ENCODE assay signal across 8 cellular contexts in genomic region chr19:36136975-36137686, GRCh38. TPM values are rescaled to one million over a fixed set of nuclear protein-coding genes. Genes with fewer than 3 reads are reported as not detected.
DNase-seq lines count a peak whose midpoint lies in the region; ATAC-seq, FAIRE-seq and TF ChIP-seq lines count a peak whose summit lies in the region.

No MANE protein-coding gene starts in this region.

- no peak overlapping the region for H3K27ac Mint-ChIP-seq in CD8-positive, alpha-beta T cell

- H4K20me1 ChIP-seq in OCI-LY7 (ENCODE audit: insufficient read depth, low read length), result no peaks in the 10 kb centered on the region

- FAIRE-seq in GM12892 (lab: Jason Lieb, UNC), result no peak

- no peak overlapping the region for H2AFZ ChIP-seq in OCI-LY7 (ENCODE audit: low read length)

- no peaks in the 10 kb centered on the region for H3K27me3 ChIP-seq in sigmoid colon
- no peaks in the 10 kb centered on the region for H3K27me3 ChIP-seq in CD8-positive, alpha-beta T cell (ENCODE audit: insufficient read depth, low read length)

- 44 to 72% methylated on average over 12 of the region's 12 CpGs for WGBS in sigmoid colon, 2 donors

- H3K4me3 ChIP-seq in fibroblast of the aortic adventitia (ENCODE audit: low read depth, low read length) (no peak overlapping the region), sigmoid colon (no peak overlapping the region), OCI-LY7 (ENCODE audit: low read depth, low read length, poor library complexity, severe bottlenecking) (no peak overlapping the region)
- H3K4me3 ChIP-seq in CD8-positive, alpha-beta T cell (ENCODE audit: low read depth, low read length), result no peak overlapping the region

- H3K27ac ChIP-seq in sigmoid colon (peak overlapping the region; percentile 73 to 100 (median 86)), OCI-LY7 (ENCODE audit: low read depth, low read length, poor library complexity, severe bottlenecking) (no peak overlapping the region)
- no peak overlapping the region for H3K27ac ChIP-seq in CD8-positive, alpha-beta T cell (ENCODE audit: low read depth, low read length)

- H3K4me1 Mint-ChIP-seq in CD8-positive, alpha-beta T cell (ENCODE audit: low read depth), result peaks cover 16% of the 10 kb centered on the region

- H3K4me3 Mint-ChIP-seq in CD8-positive, alpha-beta T cell, result no peak overlapping the region

- DNase-seq in NCI-H2227 (lab: John Stamatoyannopoulos, UW; ENCODE audit: unreplicated experiment) (peak; percentile 48), NCI-H2227 treated with DMSO at 0.1 percent for 48 hours (lab: John Stamatoyannopoulos, UW) (no peak), RPMI8226 (peak; percentile 68), fibroblast of the aortic adventitia (ENCODE audit: low read depth) (peak; percentile 72), sigmoid colon (peak; percentile 79), GM12892 (ENCODE audit: insufficient read length) (no peak), OCI-LY7 (ENCODE audit: low spot score) (no peak)
- DNase-seq in CD8-positive, alpha-beta T cell, result no peak

- TF ChIP-seq POLR2A in sigmoid colon (IDR thresholded peaks at IDR 0.05) (no peak), GM12892 (IDR thresholded peaks at IDR 0.05; ENCODE audit: low read depth, low read length) (no peak)

- no peaks in the 10 kb centered on the region for H3K9me3 ChIP-seq in sigmoid colon
- no peaks in the 10 kb centered on the region for H3K9me3 ChIP-seq in CD8-positive, alpha-beta T cell (ENCODE audit: low read length)
- H3K9me3 ChIP-seq in OCI-LY7 (ENCODE audit: low read length), result no peaks in the 10 kb centered on the region

- no TSS peak for BruUV-seq in OCI-LY7 (replicated peaks; lab: Mats Ljungman, UMichigan)

- no peaks in the 10 kb centered on the region for H3K9me3 Mint-ChIP-seq in CD8-positive, alpha-beta T cell

- H3K36me3 Mint-ChIP-seq in CD8-positive, alpha-beta T cell, result peaks cover 15% of the 10 kb centered on the region

- H3K27me3 Mint-ChIP-seq in CD8-positive, alpha-beta T cell (ENCODE audit: low read depth), result no peaks in the 10 kb centered on the region

- no peak overlapping the region for H3K4me2 ChIP-seq in OCI-LY7 (ENCODE audit: low read length)

- TF ChIP-seq CTCF in fibroblast of the aortic adventitia (IDR thresholded peaks at IDR 0.05; ENCODE audit: insufficient read depth, low read length), result no peak
- no peak for TF ChIP-seq CTCF in sigmoid colon (IDR thresholded peaks at IDR 0.05)
- TF ChIP-seq CTCF in CD8-positive, alpha-beta T cell (IDR thresholded peaks at IDR 0.05), result no peak
- no peak for TF ChIP-seq CTCF in OCI-LY7 (conservative IDR thresholded peaks at IDR 0.05; ENCODE audit: low read length)

- intact Hi-C loops in sigmoid colon (cut with DNase I) (no loop called here), OCI-LY7 (cut with micrococcal nuclease; ENCODE audit: unreplicated experiment) (no loop called here)
- intact Hi-C loops in CD8-positive, alpha-beta T cell (cut with DNase I, micrococcal nuclease), result no loop called here

- POLR2A ChIA-PET in CD8-positive, alpha-beta T cell (lab: Charles Lee), result no interaction called here
- POLR2A ChIA-PET in OCI-LY7 (lab: Charles Lee), result interaction anchor here (1.0 kb wide), 1 partner anchor 9 kb away, joined by 3 read pairs; no protein-coding TSS in a partner anchor

- H3K79me2 ChIP-seq in OCI-LY7 (ENCODE audit: insufficient read depth, low read depth, low read length), result peaks cover 15% of the 10 kb centered on the region; the same call in 1 of the 2 replicates

- no peaks in the 10 kb centered on the region for H3K9me2 ChIP-seq in OCI-LY7 (ENCODE audit: insufficient read depth, low read length)

- no peak for ATAC-seq in CD8-positive, alpha-beta T cell

- CTCF ChIA-PET in CD8-positive, alpha-beta T cell (lab: Charles Lee), result interaction anchor here (0.6 to 5.1 kb wide), 2 partner anchors 9 to 178 kb away, joined by 4 to 45 read pairs; no protein-coding TSS in a partner anchor
- CTCF ChIA-PET in OCI-LY7 (lab: Charles Lee; ENCODE audit: unreplicated experiment), result no interaction called here

- H3K36me3 ChIP-seq in sigmoid colon, result peaks cover 0 to 2% (median under 1%) of the 10 kb centered on the region in 4 donors
- no peaks in the 10 kb centered on the region for H3K36me3 ChIP-seq in CD8-positive, alpha-beta T cell (ENCODE audit: insufficient read depth, low read length)
- H3K36me3 ChIP-seq in OCI-LY7 (ENCODE audit: insufficient read depth, low read length), result peaks cover 5% of the 10 kb centered on the region

- H3K4me1 ChIP-seq in sigmoid colon, result peaks cover 0 to 29% (median 22%) of the 10 kb centered on the region in 4 donors
- H3K4me1 ChIP-seq in CD8-positive, alpha-beta T cell (ENCODE audit: insufficient read depth, low read length), result peaks cover 13% of the 10 kb centered on the region
- peaks cover 9% of the 10 kb centered on the region for H3K4me1 ChIP-seq in OCI-LY7 (ENCODE audit: insufficient read depth, low read length, poor library complexity, severe bottlenecking)

- no peak for TF ChIP-seq EP300 in sigmoid colon (IDR thresholded peaks at IDR 0.05)

RNA-seq across cellular contexts. Expression of gene CAPNS1, which starts 2.7 kb away (rescaled TPM):
- total RNA-seq in fibroblast of the aortic adventitia (ENCODE audit: low replicate concordance), result 55.1 and 398 TPM in 2 replicates
- 100 to 1,000 TPM; 101 to 116 (median 104) TPM for total RNA-seq in sigmoid colon
- 100 to 1,000 TPM; 656 to 938 (median 931) TPM for polyA plus RNA-seq in sigmoid colon
- total RNA-seq in CD8-positive, alpha-beta T cell, result 100 to 1,000 TPM; 141 to 146 TPM
- 328 TPM for polyA plus RNA-seq in GM12892 (2012; ENCODE audit: missing spikeins)
- 125 and 166 TPM in 2 replicates for total RNA-seq in OCI-LY7 (2014; rRNA removed; shearing (Covaris generic))
- total RNA-seq in OCI-LY7 (2022), result 337 and 339 TPM in 2 replicates

RNA-seq across cellular contexts. Expression of gene COX7A1, which starts 15.1 kb away (rescaled TPM):
- total RNA-seq in fibroblast of the aortic adventitia (ENCODE audit: low replicate concordance) (5.4 and 17.0 TPM in 2 replicates), sigmoid colon (10 to 100 TPM; 43.0 to 88.5 (median 72.4) TPM), OCI-LY7 (2022) (not detected in 2 replicates)
- polyA plus RNA-seq in sigmoid colon, result 10 to 100 TPM; 11.3 to 27.0 (median 11.4) TPM
- not detected for total RNA-seq in CD8-positive, alpha-beta T cell
- polyA plus RNA-seq in GM12892 (2012; ENCODE audit: missing spikeins), result not detected
- total RNA-seq in OCI-LY7 (2014; rRNA removed; shearing (Covaris generic)), result not detected in 2 replicates

RNA-seq across cellular contexts. Expression of gene TBCB, which starts 21.9 kb away (rescaled TPM):
- 83.6 and 164 TPM in 2 replicates for total RNA-seq in fibroblast of the aortic adventitia (ENCODE audit: low replicate concordance)
- total RNA-seq in sigmoid colon, result 100 to 1,000 TPM; 109 to 162 (median 153) TPM
- 100 to 1,000 TPM; 117 to 133 (median 125) TPM for polyA plus RNA-seq in sigmoid colon
- 10 to 100 TPM; 69.7 to 71.2 TPM for total RNA-seq in CD8-positive, alpha-beta T cell
- 81.2 TPM for polyA plus RNA-seq in GM12892 (2012; ENCODE audit: missing spikeins)
- total RNA-seq in OCI-LY7 (2014; rRNA removed; shearing (Covaris generic)), result 198 and 200 TPM in 2 replicates
- 133 and 136 TPM in 2 replicates for total RNA-seq in OCI-LY7 (2022)

RNA-seq across cellular contexts. Expression of gene POLR2I, which starts 22.5 kb away (rescaled TPM):
- total RNA-seq in fibroblast of the aortic adventitia (ENCODE audit: low replicate concordance) (33.2 and 37.9 TPM in 2 replicates), sigmoid colon (100 to 1,000 TPM in 1 of 4 donors, 10 to 100 TPM in 3; 39.9 to 118 (median 83.5) TPM), OCI-LY7 (2022) (76.0 and 78.6 TPM in 2 replicates)
- 10 to 100 TPM; 46.7 to 96.1 (median 52.0) TPM for polyA plus RNA-seq in sigmoid colon
- total RNA-seq in CD8-positive, alpha-beta T cell, result 10 to 100 TPM; 27.4 to 34.7 TPM
- polyA plus RNA-seq in GM12892 (2012; ENCODE audit: missing spikeins), result 62.7 TPM
- 149 and 151 TPM in 2 replicates for total RNA-seq in OCI-LY7 (2014; rRNA removed; shearing (Covaris generic))

RNA-seq across cellular contexts. Expression of gene OVOL3, which starts 26.2 kb away (rescaled TPM):
- total RNA-seq in fibroblast of the aortic adventitia (ENCODE audit: low replicate concordance) (not detected in 2 replicates), sigmoid colon (not detected), OCI-LY7 (2022) (not detected in 2 replicates)
- not detected for polyA plus RNA-seq in sigmoid colon
- not detected for total RNA-seq in CD8-positive, alpha-beta T cell
- polyA plus RNA-seq in GM12892 (2012; ENCODE audit: missing spikeins), result not detected
- not detected in 2 replicates for total RNA-seq in OCI-LY7 (2014; rRNA removed; shearing (Covaris generic))

Comparison
In these comparisons a context has a peak if more than half of its experiments do, and no peak if none do; other contexts are left out.
1. DNase-seq: peak in NCI-H2227 (single experiment), RPMI8226 (single experiment), fibroblast of the aortic adventitia (single experiment) and sigmoid colon (single experiment); none in NCI-H2227 treated with DMSO at 0.1 percent for 48 hours (single experiment), CD8-positive, alpha-beta T cell (0 of 7), GM12892 (single experiment) and OCI-LY7 (single experiment).
2. H3K27ac ChIP-seq: peak in sigmoid colon (4 of 4); none in CD8-positive, alpha-beta T cell (single experiment) and OCI-LY7 (single experiment).